In genomic region chr17:4229627-4230026, GRCh38 we compare ENCODE assay signal across 9 cellular contexts. TPM values are rescaled to one million over a fixed set of nuclear protein-coding genes. Genes with fewer than 3 reads are reported as not detected.
DNase-seq lines count a peak whose midpoint lies in the region; ATAC-seq, FAIRE-seq and TF ChIP-seq lines count a peak whose summit lies in the region.
"Had no signal": no experiment of that assay in that cellular context is flagged by ENCODE, and none has a peak within 500 bp of the region (broad histone marks: within the 10 kb centered on the region; RNA-seq: fewer than 3 reads in every experiment).

No MANE protein-coding gene starts in this region.

- CTCF ChIA-PET in HepG2 (lab: Yijun Ruan, JAX; ENCODE audit: low intra/inter-chr PET ratio, low total read pairs) = no interaction called here

- no TSS peak for BruUV-seq in HepG2 (replicated peaks; lab: Mats Ljungman, UMichigan)

- peaks cover 0 to 21% (median 0%) of the 10 kb centered on the region in 4 donors for H3K4me1 ChIP-seq in right lobe of liver
- no peaks in the 10 kb centered on the region for H3K4me1 ChIP-seq in HepG2 (ENCODE audit: insufficient read depth, low read length)
- peaks cover 71% of the 10 kb centered on the region for H3K4me1 ChIP-seq in muscle layer of colon (ENCODE audit: insufficient read depth, low read length)

- no peaks in the 10 kb centered on the region for H3K9me3 Mint-ChIP-seq in immature natural killer cell
- H3K9me3 Mint-ChIP-seq: stimulated activated naive B cell treated with anti-CD40 and anti-IgM and Interleukin-4, amounts not matched to agents 10 μg/mL and 1 μg/mL and 100 μg/mL, for 72 hours had no signal

- TF ChIP-seq POLR2A in right lobe of liver (IDR thresholded peaks at IDR 0.05) = no peak
- TF ChIP-seq POLR2A in HepG2 (IDR thresholded peaks at IDR 0.05; ENCODE audit: insufficient read depth in 1 of 2, low read depth in 2 of 2, low read length in 2 of 2) = no peak

- H3K27me3 Mint-ChIP-seq in immature natural killer cell (ENCODE audit: low read depth in 3 of 3) = no peaks in the 10 kb centered on the region
- H3K27me3 Mint-ChIP-seq: stimulated activated naive B cell treated with anti-CD40 and anti-IgM and Interleukin-4, amounts not matched to agents 10 μg/mL and 1 μg/mL and 100 μg/mL, for 72 hours had no signal

- H3K9me3 ChIP-seq in right lobe of liver (no peaks in the 10 kb centered on the region), HepG2 (ENCODE audit: low read length) (no peaks in the 10 kb centered on the region), muscle layer of colon (ENCODE audit: low read length) (no peaks in the 10 kb centered on the region)

- H3K27me3 ChIP-seq in right lobe of liver = no peaks in the 10 kb centered on the region
- no peaks in the 10 kb centered on the region for H3K27me3 ChIP-seq in HepG2 (ENCODE audit: control insufficient read depth in 1 of 2, insufficient read depth in 2 of 2, low read length in 2 of 2)
- no peaks in the 10 kb centered on the region for H3K27me3 ChIP-seq in muscle layer of colon (ENCODE audit: control insufficient read depth in 1 of 2, insufficient read depth in 2 of 2, low read length in 2 of 2)

- H3K4me2 ChIP-seq in HepG2 (ENCODE audit: low read depth, low read length) = no peak overlapping the region

- POLR2A ChIA-PET in HepG2 (lab: Yijun Ruan, JAX) = no interaction called here

- TF ChIP-seq CTCF in right lobe of liver (IDR thresholded peaks at IDR 0.05) (no peak), HepG2 (CRISPR knock-in tag; IDR thresholded peaks at IDR 0.05) (no peak), epithelial cell of esophagus (IDR thresholded peaks at IDR 0.05; ENCODE audit: insufficient read depth, low read depth, low read length, missing control alignments) (no peak)

- H3K9ac ChIP-seq in HepG2 (ENCODE audit: insufficient read depth, low read depth, low read length) = no peak overlapping the region
- H3K9ac ChIP-seq in muscle layer of colon (ENCODE audit: low read length) = no peak overlapping the region

- WGBS in right lobe of liver (ENCODE audit: insufficient coverage, low coverage, low lambda C conversion rate, missing lambda C conversion rate) = 72% methylated on average over 5 of the region's 5 CpGs
- over 99% methylated on average over 5 of the region's 5 CpGs for WGBS in HepG2 (ENCODE audit: low lambda C conversion rate)

- intact Hi-C loops in right lobe of liver (cut with DNase I) = no loop called here
- intact Hi-C loops in HepG2 (cut with micrococcal nuclease; ENCODE audit: unreplicated experiment) = no loop called here

- DNase-seq in right lobe of liver (no peak), HepG2 (ENCODE audit: low spot score) (no peak), epithelial cell of esophagus (ENCODE audit: low read depth) (peak; percentile 47), immature natural killer cell (no peak), NCI-H82 treated with DMSO at 0.1 percent for 48 hours (lab: John Stamatoyannopoulos, UW; ENCODE audit: unreplicated experiment) (no peak)
- DNase-seq in stimulated activated naive CD8-positive, alpha-beta T cell treated with anti-CD3 and anti-CD28 coated beads, Interleukin-15, Interleukin-2, amounts not matched to agents 100 U/mL and 50 U/mL, for 24 hours = no peak
- DNase-seq: stimulated activated naive B cell treated with anti-CD40 and anti-IgM and Interleukin-4, amounts not matched to agents 10 μg/mL and 1 μg/mL and 100 μg/mL, for 72 hours had no signal

- no peak for TF ChIP-seq EP300 in HepG2 (IDR thresholded peaks at IDR 0.05; ENCODE audit: low read depth in 2 of 2, low read length in 2 of 2)
- TF ChIP-seq EP300 in HepG2 (CRISPR knock-in tag; IDR thresholded peaks at IDR 0.05; ENCODE audit: borderline replicate concordance) = no peak

- no peaks in the 10 kb centered on the region for H3K79me2 ChIP-seq in HepG2 (ENCODE audit: insufficient read depth, low read length)

- no peak overlapping the region for H3K4me3 Mint-ChIP-seq in immature natural killer cell
- H3K4me3 Mint-ChIP-seq: stimulated activated naive B cell treated with anti-CD40 and anti-IgM and Interleukin-4, amounts not matched to agents 10 μg/mL and 1 μg/mL and 100 μg/mL, for 72 hours had no signal

- in situ Hi-C loops in HepG2 (cut with HindIII; ENCODE audit: extremely low pct_ligation_motif_present, low pct_unique_long_range_greater_than_20kb) = no loop called here

- H3K36me3 Mint-ChIP-seq in immature natural killer cell = peaks cover 6 to 24% (median 13%) of the 10 kb centered on the region in 3 donors

- H3K36me3 ChIP-seq in right lobe of liver (peaks cover 0 to 13% (median 2%) of the 10 kb centered on the region in 4 donors), HepG2 (replicated peaks in 1 of 2; ENCODE audit: control insufficient read depth in 1 of 2, insufficient read depth in 2 of 2, low read length in 2 of 2) (peaks cover 9 to 27% of the 10 kb centered on the region in 2 experiments; a peak in 4 of 5 replicates), muscle layer of colon (ENCODE audit: insufficient read depth, low read length) (peaks cover 4% of the 10 kb centered on the region)

- H3K27ac Mint-ChIP-seq in immature natural killer cell = peak overlapping the region in 2 of 6 donors; percentile 23 to 50
- H3K27ac Mint-ChIP-seq: stimulated activated naive B cell treated with anti-CD40 and anti-IgM and Interleukin-4, amounts not matched to agents 10 μg/mL and 1 μg/mL and 100 μg/mL, for 72 hours had no signal

- no peak overlapping the region for H3K4me3 ChIP-seq in right lobe of liver
- H3K4me3 ChIP-seq in HepG2 (replicated peaks in 1 of 3; ENCODE audit: insufficient read depth in 1 of 3, low read depth in 2 of 3, low read length in 3 of 3) = no peak overlapping the region
- no peak overlapping the region for H3K4me3 ChIP-seq in epithelial cell of esophagus (ENCODE audit: low read length)
- H3K4me3 ChIP-seq in muscle layer of colon (ENCODE audit: low read depth in 1 of 2, low read length in 2 of 2) = peak overlapping the region in 1 of 2 donors; percentile 32

- H2AFZ ChIP-seq in HepG2 (ENCODE audit: low read length) = no peak overlapping the region

- peaks cover 14 to 20% of the 10 kb centered on the region in 2 donors for H3K4me1 Mint-ChIP-seq in immature natural killer cell
- H3K4me1 Mint-ChIP-seq: stimulated activated naive B cell treated with anti-CD40 and anti-IgM and Interleukin-4, amounts not matched to agents 10 μg/mL and 1 μg/mL and 100 μg/mL, for 72 hours had no signal

- ATAC-seq in right lobe of liver (peak in 1 of 4 donors; percentile 14), HepG2 (no peak), HG03342 (IDR thresholded peaks at IDR 0.05; ENCODE audit: unreplicated experiment) (no peak)
- no peak for ATAC-seq in stimulated activated naive CD8-positive, alpha-beta T cell treated with anti-CD3 and anti-CD28 coated beads, Interleukin-15, Interleukin-2, amounts not matched to agents 100 U/mL and 50 U/mL, for 24 hours
- ATAC-seq: stimulated activated naive B cell treated with anti-CD40 and anti-IgM and Interleukin-4, amounts not matched to agents 10 μg/mL and 1 μg/mL and 100 μg/mL, for 72 hours had no signal

- FAIRE-seq in HepG2 (lab: Jason Lieb, UNC) = no peak

- peak overlapping the region in 2 of 3 donors; percentile 12 to 25 for H3K27ac ChIP-seq in right lobe of liver
- H3K27ac ChIP-seq in HepG2 (ENCODE audit: extremely low read length, insufficient read depth, low read length) = no peak overlapping the region
- H3K27ac ChIP-seq in muscle layer of colon (ENCODE audit: low read depth, low read length) = peak overlapping the region; percentile 94

- no peaks in the 10 kb centered on the region for H4K20me1 ChIP-seq in HepG2 (ENCODE audit: insufficient read depth, low read length)

- TF ChIP-seq RAD21 in HepG2 (CRISPR knock-in tag; IDR thresholded peaks at IDR 0.05) = no peak

TF ChIP-seq in HepG2, 621 proteins besides CTCF, POLR2A, EP300 and RAD21:
- TF ChIP-seq ZNF136 (CRISPR knock-in tag; IDR thresholded peaks at IDR 0.05; ENCODE audit: low read depth) = no peak
- no peak for TF ChIP-seq ZNF773 (CRISPR knock-in tag; IDR thresholded peaks at IDR 0.05; ENCODE audit: borderline replicate concordance)
TF ChIP-seq in HepG2: peak in this region for 0.

RNA-seq across cellular contexts. Expression of gene ANKFY1, which starts 34.2 kb away (rescaled TPM):
- total RNA-seq in right lobe of liver = 10 to 100 TPM; 21.3 to 34.9 (median 29.5) TPM
- total RNA-seq in HepG2 (2016; rRNA removed; fragmentation: Illumina TruSeq; extraction: Trizol) = 16.8 and 36.8 TPM in 2 replicates
- 9.6 and 12.9 TPM in 2 replicates for total RNA-seq in HepG2 (2016; cell fraction: cytosol; rRNA removed; fragmentation: Illumina TruSeq; extraction: Trizol; ENCODE audit: low read depth)
- total RNA-seq in HepG2 (2016; cell fraction: insoluble cytoplasmic fraction; rRNA removed; fragmentation: Illumina TruSeq; extraction: Trizol) = 14.9 and 36.2 TPM in 2 replicates
- 8.7 and 9.4 TPM in 2 replicates for total RNA-seq in HepG2 (2016; cell fraction: membrane; rRNA removed; fragmentation: Illumina TruSeq; extraction: Trizol)
- 26.9 and 29.7 TPM in 2 replicates for total RNA-seq in HepG2 (2016; cell fraction: nucleus; rRNA removed; fragmentation: Illumina TruSeq; extraction: Trizol)
- polyA plus RNA-seq in HepG2 (2011; rRNA removed) = 11.9 and 12.7 TPM in 2 replicates
- polyA plus RNA-seq in HepG2 (2011; cell fraction: cytosol; rRNA removed) = 6.5 and 7.6 TPM in 2 replicates
- polyA plus RNA-seq in HepG2 (2011; cell fraction: nucleus; rRNA removed) = 73.8 and 74.5 TPM in 2 replicates
- 11.5 and 14.0 TPM in 2 replicates for polyA plus RNA-seq in HepG2 (2012)
- polyA plus RNA-seq in HepG2 (2016; cell fraction: cytosol; fragmentation: Illumina TruSeq; extraction: Trizol; ENCODE audit: low read depth) = 0.83 and 0.88 TPM in 2 replicates
- polyA plus RNA-seq in HepG2 (2016; cell fraction: insoluble cytoplasmic fraction; fragmentation: Illumina TruSeq; extraction: Trizol; ENCODE audit: low read depth) = 15.5 and 18.4 TPM in 2 replicates
- 2.3 and 2.6 TPM in 2 replicates for polyA plus RNA-seq in HepG2 (2016; cell fraction: membrane; fragmentation: Illumina TruSeq; extraction: Trizol; ENCODE audit: low read depth)
- 37.7 and 41.0 TPM in 2 replicates for polyA plus RNA-seq in HepG2 (2016; cell fraction: nucleus; fragmentation: Illumina TruSeq; extraction: Trizol; ENCODE audit: insufficient read depth, low read depth)
- polyA minus RNA-seq in HepG2 (2011; rRNA and poly(A)+ RNA removed; ENCODE audit: low replicate concordance) = 47.3 and 71.2 TPM in 2 replicates
- polyA minus RNA-seq in HepG2 (2011; cell fraction: cytosol; rRNA and poly(A)+ RNA removed) = 18.7 and 20.6 TPM in 2 replicates
- polyA minus RNA-seq in HepG2 (2011; cell fraction: nucleus; rRNA and poly(A)+ RNA removed) = 36.8 and 42.4 TPM in 2 replicates
- 10 to 100 TPM in 1 of 3 donors, 1 to 10 TPM in 2; 7.8 to 19.3 (median 8.2) TPM for polyA plus RNA-seq in immature natural killer cell
